Comparison of ENCODE assay signal across 1 cellular context in genomic region chr12:39831587-39832315, GRCh38.
A peak's percentile ranks its signal among the peaks of the same experiment; 100 is the strongest.
TF ChIP-seq lines count a peak whose summit lies in the region.

No MANE protein-coding gene starts in this region.

TF ChIP-seq in HepG2, 621 proteins besides CTCF, POLR2A, EP300 and RAD21 (continued from another document and continues in another):
- TF ChIP-seq HOMEZ (CRISPR knock-in tag; IDR thresholded peaks at IDR 0.05; ENCODE audit: low read depth) (peak; percentile 42; the same call in 1 of the 2 replicates), ZSCAN25 (CRISPR knock-in tag; IDR thresholded peaks at IDR 0.05) (no peak), CEBPG (CRISPR knock-in tag; IDR thresholded peaks at IDR 0.05) (no peak), ZNF180 (CRISPR knock-in tag; IDR thresholded peaks at IDR 0.05; ENCODE audit: borderline replicate concordance, low read depth) (no peak), AHDC1 (CRISPR knock-in tag; IDR thresholded peaks at IDR 0.05; ENCODE audit: borderline replicate concordance) (peak; percentile 42; the same call in 1 of the 2 replicates), ZNF510 (CRISPR knock-in tag; IDR thresholded peaks at IDR 0.05; ENCODE audit: low read depth) (no peak), HOXA7 (CRISPR knock-in tag; IDR thresholded peaks at IDR 0.05) (no peak), HMGXB4 (CRISPR knock-in tag; IDR thresholded peaks at IDR 0.05; ENCODE audit: borderline replicate concordance in 1 of 2, low read depth in 1 of 2) (no peak), ZNF577 (CRISPR knock-in tag; IDR thresholded peaks at IDR 0.05; ENCODE audit: borderline replicate concordance, low read depth) (no peak), THRA (CRISPR knock-in tag; IDR thresholded peaks at IDR 0.05; ENCODE audit: borderline replicate concordance) (no peak), ZNF713 (CRISPR knock-in tag; IDR thresholded peaks at IDR 0.05) (no peak), RXRA (CRISPR knock-in tag; IDR thresholded peaks at IDR 0.05) (no peak), PAXIP1 (CRISPR knock-in tag; conservative IDR thresholded peaks at IDR 0.05) (0 out of 2 replicates have a peak, but pooled peaks have one; percentile 17), KDM5B (CRISPR knock-in tag; IDR thresholded peaks at IDR 0.05; ENCODE audit: borderline replicate concordance) (no peak), KAT7 (CRISPR knock-in tag; IDR thresholded peaks at IDR 0.05; ENCODE audit: borderline replicate concordance) (no peak), TCF12 (IDR thresholded peaks at IDR 0.05) (no peak), TCF12 (CRISPR knock-in tag; IDR thresholded peaks at IDR 0.05) (no peak), IRF9 (CRISPR knock-in tag; IDR thresholded peaks at IDR 0.05; ENCODE audit: borderline replicate concordance) (no peak), UBTF (CRISPR knock-in tag; IDR thresholded peaks at IDR 0.05) (no peak), ARID5B (CRISPR knock-in tag; IDR thresholded peaks at IDR 0.05) (0 out of 2 replicates have a peak, but pooled peaks have one; percentile 10), ZBTB20 (CRISPR knock-in tag; IDR thresholded peaks at IDR 0.05; ENCODE audit: borderline replicate concordance, low read depth) (no peak), DDIT3 (CRISPR knock-in tag; IDR thresholded peaks at IDR 0.05) (no peak), SMARCE1 (IDR thresholded peaks at IDR 0.05; ENCODE audit: borderline replicate concordance) (no peak), ELK4 (CRISPR knock-in tag; IDR thresholded peaks at IDR 0.05; ENCODE audit: borderline replicate concordance) (no peak), ZNF546 (CRISPR knock-in tag; conservative IDR thresholded peaks at IDR 0.05) (no peak), BRCA1 (CRISPR knock-in tag; IDR thresholded peaks at IDR 0.05) (no peak), NKX3-1 (CRISPR knock-in tag; IDR thresholded peaks at IDR 0.05) (no peak), FOXA3 (CRISPR knock-in tag; IDR thresholded peaks at IDR 0.05) (peak; percentile 46), JUNB (CRISPR knock-in tag; IDR thresholded peaks at IDR 0.05; ENCODE audit: borderline replicate concordance) (peak; percentile 51; the same call in 1 of the 2 replicates), ZNF740 (CRISPR knock-in tag; IDR thresholded peaks at IDR 0.05) (no peak), XBP1 (CRISPR knock-in tag; IDR thresholded peaks at IDR 0.05) (no peak), FOSL2 (CRISPR knock-in tag; IDR thresholded peaks at IDR 0.05) (peak; percentile 64), ZNF451 (CRISPR knock-in tag; IDR thresholded peaks at IDR 0.05) (no peak)
